Comparison of ENCODE assay signal across 9 cellular contexts in genomic region chr6:119147101-119148053, GRCh38.
A peak's percentile ranks its signal among the peaks of the same experiment; 100 is the strongest.
DNase-seq lines count a peak whose midpoint lies in the region; ATAC-seq, FAIRE-seq and TF ChIP-seq lines count a peak whose summit lies in the region.
"Had no signal": no experiment of that assay in that cellular context is flagged by ENCODE, and none has a peak within 500 bp of the region (broad histone marks: within the 10 kb centered on the region; RNA-seq: fewer than 3 reads in every experiment).

No MANE protein-coding gene starts in this region.

- TF ChIP-seq CTCF in bronchial epithelial cell (IDR thresholded peaks at IDR 0.05; ENCODE audit: insufficient read depth, low read length, severe bottlenecking): no peak
- no peak for TF ChIP-seq CTCF in natural killer cell (IDR thresholded peaks at IDR 0.05)

- peaks cover 49 to 60% (median 53%) of the 10 kb centered on the region in 10 experiments for H3K4me1 ChIP-seq in BLaER1 treated with 17β-estradiol and CSF1 and Interleukin-3, amounts not matched to agents 10 nM and 100 nM
- peaks cover 0 to 3% of the 10 kb centered on the region in 2 donors for H3K4me1 ChIP-seq in aorta (ENCODE audit: control insufficient read depth in 1 of 2, insufficient read depth in 2 of 2, low read length in 2 of 2)
- H3K4me1 ChIP-seq: right lobe of liver had no signal

- H3K9me3 Mint-ChIP-seq in natural killer cell: no peaks in the 10 kb centered on the region

- no peak overlapping the region for H3K4me3 Mint-ChIP-seq in natural killer cell

- 31 to 33% methylated on average over 6 of the region's 6 CpGs for WGBS in aorta, 2 donors

- no peaks in the 10 kb centered on the region for H3K36me3 Mint-ChIP-seq in natural killer cell

- peaks cover 0 to 18% (median 0%) of the 10 kb centered on the region in 11 experiments; a peak in 9 of 22 replicates for H3K9me3 ChIP-seq in BLaER1 treated with 17β-estradiol and CSF1 and Interleukin-3, amounts not matched to agents 10 nM and 100 nM (replicated peaks in 1 of 11)
- H3K9me3 ChIP-seq in aorta (ENCODE audit: control insufficient read depth, low read length): no peaks in the 10 kb centered on the region
- H3K9me3 ChIP-seq: right lobe of liver had no signal

- H3K27me3 Mint-ChIP-seq in natural killer cell (ENCODE audit: low read depth in 2 of 2): peaks cover 0 to 3% of the 10 kb centered on the region in 2 donors

- intact Hi-C loops in natural killer cell (cut with micrococcal nuclease) (no loop called here), aorta (cut with DNase I) (loop anchor here in 1 of 2 donors (5.0 kb wide), 1 partner anchor 200 kb away; the partner anchor contains the start of gene MAN1A1)

- peak overlapping the region; percentile 51 to 76 (median 70); a peak in 21 of 22 replicates for H3K9ac ChIP-seq in BLaER1 treated with 17β-estradiol and CSF1 and Interleukin-3, amounts not matched to agents 10 nM and 100 nM

- no peaks in the 10 kb centered on the region for H3K36me3 ChIP-seq in BLaER1 treated with 17β-estradiol and CSF1 and Interleukin-3, amounts not matched to agents 10 nM and 100 nM
- H3K36me3 ChIP-seq in bronchial epithelial cell (ENCODE audit: control insufficient read depth, insufficient read depth, low read length): no peaks in the 10 kb centered on the region
- no peaks in the 10 kb centered on the region for H3K36me3 ChIP-seq in aorta (ENCODE audit: control insufficient read depth in 1 of 2, insufficient read depth in 2 of 2, low read length in 1 of 2)
- H3K36me3 ChIP-seq: right lobe of liver had no signal

- peak overlapping the region; percentile 60 to 93 (median 87); a peak in 21 of 22 replicates for H3K27ac ChIP-seq in BLaER1 treated with 17β-estradiol and CSF1 and Interleukin-3, amounts not matched to agents 10 nM and 100 nM
- peak overlapping the region in 1 of 2 donors; percentile 46 for H3K27ac ChIP-seq in aorta (ENCODE audit: low read depth in 1 of 2, low read length in 2 of 2)
- H3K27ac ChIP-seq: right lobe of liver had no signal

- H3K27me3 ChIP-seq in BLaER1 treated with 17β-estradiol and CSF1 and Interleukin-3, amounts not matched to agents 10 nM and 100 nM: no peaks in the 10 kb centered on the region
- H3K27me3 ChIP-seq in bronchial epithelial cell (ENCODE audit: control insufficient read depth, insufficient read depth, low read length) (peaks cover 6% of the 10 kb centered on the region), aorta (ENCODE audit: control insufficient read depth in 1 of 2, insufficient read depth in 2 of 2, low read length in 1 of 2) (no peaks in the 10 kb centered on the region)
- H3K27me3 ChIP-seq: right lobe of liver had no signal

- peak; percentile 87 for DNase-seq in SKM-1 (lab: John Stamatoyannopoulos, UW; ENCODE audit: unreplicated experiment)
- DNase-seq in bronchial epithelial cell (ENCODE audit: low read depth): peak; percentile 97
- no peak for DNase-seq in natural killer cell
- DNase-seq in aorta: peak; percentile 81 to 84
- DNase-seq in NCI-H1092 treated with DMSO at 0.1 percent for 48 hours (lab: John Stamatoyannopoulos, UW): no peak

- H3K27ac Mint-ChIP-seq in natural killer cell: peak overlapping the region; percentile 33 to 65

- H3K4me2 ChIP-seq in BLaER1 treated with 17β-estradiol and CSF1 and Interleukin-3, amounts not matched to agents 10 nM and 100 nM: peak overlapping the region; percentile 67 to 93 (median 81)

- H3K4me1 Mint-ChIP-seq in natural killer cell: peaks cover 30 to 39% of the 10 kb centered on the region in 2 donors

- FAIRE-seq in bronchial epithelial cell (lab: Jason Lieb, UNC): no peak

- H3K4me3 ChIP-seq in BLaER1 treated with 17β-estradiol and CSF1 and Interleukin-3, amounts not matched to agents 10 nM and 100 nM: peak overlapping the region in 8 of 10 experiments; percentile 33 to 61 (median 39); a peak in 13 of 20 replicates
- no peak overlapping the region for H3K4me3 ChIP-seq in bronchial epithelial cell (ENCODE audit: low read depth, low read length)
- no peak overlapping the region for H3K4me3 ChIP-seq in aorta (ENCODE audit: low read length in 2 of 2)
- H3K4me3 ChIP-seq: right lobe of liver had no signal

- peak; percentile 88 for ATAC-seq in GM19324 (IDR thresholded peaks at IDR 0.05; ENCODE audit: low FRiP score, unreplicated experiment)
- peak; percentile 98 for ATAC-seq in HG03280 (IDR thresholded peaks at IDR 0.05; ENCODE audit: unreplicated experiment)
- peak; percentile 68 to 87 (median 81) for ATAC-seq in natural killer cell
- ATAC-seq in aorta (ENCODE audit: low FRiP score): peak; percentile 79

- H4K20me1 ChIP-seq in BLaER1 treated with 17β-estradiol and CSF1 and Interleukin-3, amounts not matched to agents 10 nM and 100 nM: no peaks in the 10 kb centered on the region

Comparison
In these comparisons a context has a peak if more than half of its experiments do, and no peak if none do; other contexts are left out.
1. H3K4me3 ChIP-seq: peak in BLaER1 treated with 17β-estradiol and CSF1 and Interleukin-3, amounts not matched to agents 10 nM and 100 nM (8 of 10); none in bronchial epithelial cell (single experiment) and aorta (0 of 2).
2. DNase-seq: peak in SKM-1 (single experiment), bronchial epithelial cell (single experiment) and aorta (2 of 2); none in natural killer cell (single experiment) and NCI-H1092 treated with DMSO at 0.1 percent for 48 hours (single experiment).
3. Peak in every context shown above with its lines, with median percentiles within 50 percentile points of each other: ATAC-seq.